In genomic region chr7:155313082-155313481, GRCh38 we compare ENCODE assay signal across 22 cellular contexts.
"Had no signal": no experiment of that assay in that cellular context is flagged by ENCODE, and none has a peak within 500 bp of the region (broad histone marks: within the 10 kb centered on the region; RNA-seq: fewer than 3 reads in every experiment).

No MANE protein-coding gene starts in this region.

- H3K4me3 ChIP-seq: colonic mucosa, heart right ventricle, psoas muscle, right lobe of liver, spleen, testis, transverse colon had no signal

- H3K4me1 Mint-ChIP-seq: endodermal cell; natural killer cell; stimulated activated naive CD8-positive, alpha-beta T cell treated with anti-CD3 and anti-CD28 coated beads, Interleukin-15, amount 100 ng/mL, for 72 hours had no signal

- H3K9me3 ChIP-seq: colonic mucosa, heart right ventricle, psoas muscle, right lobe of liver, spleen, testis, transverse colon had no signal

- H3K4me1 ChIP-seq: colonic mucosa, heart right ventricle, psoas muscle, right lobe of liver, spleen, testis, transverse colon had no signal

- H3K9me3 Mint-ChIP-seq: endodermal cell; natural killer cell; stimulated activated naive CD8-positive, alpha-beta T cell treated with anti-CD3 and anti-CD28 coated beads, Interleukin-15, amount 100 ng/mL, for 72 hours had no signal

- H3K27me3 ChIP-seq: colonic mucosa, right lobe of liver, testis, transverse colon had no signal

- H3K36me3 ChIP-seq: colonic mucosa had no signal

- H3K27ac ChIP-seq: colonic mucosa, heart right ventricle, psoas muscle, right lobe of liver, spleen, testis, transverse colon had no signal

- H3K4me3 Mint-ChIP-seq: endodermal cell; natural killer cell; stimulated activated naive B cell treated with anti-CD40 and anti-IgM and Interleukin-4, amounts not matched to agents 10 μg/mL and 1 μg/mL and 100 μg/mL, for 72 hours; stimulated activated naive CD8-positive, alpha-beta T cell treated with anti-CD3 and anti-CD28 coated beads, Interleukin-15, amount 100 ng/mL, for 72 hours had no signal

- FAIRE-seq: endothelial cell of umbilical vein, frontal cortex, islet of Langerhans had no signal

- H3K27me3 Mint-ChIP-seq: stimulated activated naive B cell treated with anti-CD40 and anti-IgM and Interleukin-4, amounts not matched to agents 10 μg/mL and 1 μg/mL and 100 μg/mL, for 72 hours; stimulated activated naive CD8-positive, alpha-beta T cell treated with anti-CD3 and anti-CD28 coated beads, Interleukin-15, amount 100 ng/mL, for 72 hours had no signal

- DNase-seq: colonic mucosa; dermis blood vessel endothelial cell; endodermal cell; erythroblast; heart right ventricle; hypothalamus; kidney glomerular epithelial cell; natural killer cell; psoas muscle; retina; spleen; stimulated activated CD4-positive, alpha-beta T cell treated with anti-CD3 and anti-CD28 coated beads, Interleukin-15, amount 100 ng/mL, for 24 hours; stimulated activated CD4-positive, alpha-beta T cell treated with anti-CD3 and anti-CD28 coated beads, Interleukin-1b, Interleukin-23, amount 100 ng/mL, for 48 hours; stimulated activated CD4-positive, alpha-beta T cell treated with anti-CD3 and anti-CD28 coated beads, Interleukin-4, amount 100 ng/mL, for 24 hours; stimulated activated naive B cell treated with anti-CD40 and anti-IgM and Interleukin-4, amounts not matched to agents 10 μg/mL and 1 μg/mL and 100 μg/mL, for 72 hours; stimulated activated naive CD8-positive, alpha-beta T cell treated with anti-CD3 and anti-CD28 coated beads, Interleukin-15, amount 100 ng/mL, for 72 hours; testis; transverse colon had no signal

- H3K27ac Mint-ChIP-seq: endodermal cell; natural killer cell; stimulated activated naive CD8-positive, alpha-beta T cell treated with anti-CD3 and anti-CD28 coated beads, Interleukin-15, amount 100 ng/mL, for 72 hours had no signal

- ATAC-seq: heart right ventricle; psoas muscle; stimulated activated naive B cell treated with anti-CD40 and anti-IgM and Interleukin-4, amounts not matched to agents 10 μg/mL and 1 μg/mL and 100 μg/mL, for 72 hours; stimulated activated naive CD8-positive, alpha-beta T cell treated with anti-CD3 and anti-CD28 coated beads, Interleukin-15, amount 100 ng/mL, for 72 hours had no signal
